Comparison of ENCODE assay signal across 11 cellular contexts in genomic region chr3:44993471-44994205, GRCh38. TPM values are rescaled to one million over a fixed set of nuclear protein-coding genes. Genes with fewer than 3 reads are reported as not detected.
DNase-seq lines count a peak whose midpoint lies in the region; ATAC-seq and TF ChIP-seq lines count a peak whose summit lies in the region.
"Had no signal": no experiment of that assay in that cellular context is flagged by ENCODE, and none has a peak within 500 bp of the region (broad histone marks: within the 10 kb centered on the region; RNA-seq: fewer than 3 reads in every experiment).

No MANE protein-coding gene starts in this region.

- CTCF ChIA-PET in A673 (lab: Charles Lee) = interaction anchor here (1.0 kb wide), 1 partner anchor 16 kb away, joined by 3 read pairs; no protein-coding TSS in a partner anchor

- TF ChIP-seq CTCF in A673 (conservative IDR thresholded peaks at IDR 0.05; ENCODE audit: low read depth, low read length) = no peak
- TF ChIP-seq CTCF in HFFc6 (IDR thresholded peaks at IDR 0.05) = no peak

- no peak overlapping the region for H3K4me3 ChIP-seq in A673 (ENCODE audit: low read depth, low read length, poor library complexity, severe bottlenecking)

- peak overlapping the region; percentile 25 for H3K4me3 Mint-ChIP-seq in HFFc6
- H3K4me3 Mint-ChIP-seq: T-helper 1 cell treated with Interleukin-12 subunit alpha and Interleukin-12 subunit beta and Interleukin-4 antibody, amounts not matched to agents 30 μg/mL and 1 μg/mL, for 36 hours had no signal

- H3K27ac Mint-ChIP-seq in HFFc6 = peak overlapping the region; percentile 86
- H3K27ac Mint-ChIP-seq: T-helper 1 cell treated with Interleukin-12 subunit alpha and Interleukin-12 subunit beta and Interleukin-4 antibody, amounts not matched to agents 30 μg/mL and 1 μg/mL, for 36 hours had no signal

- peak overlapping the region; percentile 47 for H3K27ac ChIP-seq in A673 (ENCODE audit: low read depth, low read length, poor library complexity, severe bottlenecking)
- peak overlapping the region; percentile 24 for H3K27ac ChIP-seq in caudate nucleus (ENCODE audit: low read depth, low read length)

- ATAC-seq in GM21786 (IDR thresholded peaks at IDR 0.05; ENCODE audit: unreplicated experiment) = no peak

- no peaks in the 10 kb centered on the region for H3K27me3 ChIP-seq in A673 (replicated peaks; ENCODE audit: insufficient read depth, low read depth, low read length, poor library complexity)

- no peaks in the 10 kb centered on the region for H3K9me3 Mint-ChIP-seq in HFFc6
- H3K9me3 Mint-ChIP-seq: T-helper 1 cell treated with Interleukin-12 subunit alpha and Interleukin-12 subunit beta and Interleukin-4 antibody, amounts not matched to agents 30 μg/mL and 1 μg/mL, for 36 hours had no signal

- no TSS peak for BruUV-seq in A673 (replicated peaks; lab: Mats Ljungman, UMichigan)

- peaks cover 54% of the 10 kb centered on the region for H3K36me3 ChIP-seq in A673 (ENCODE audit: insufficient read depth, low read length, poor library complexity, severe bottlenecking)

- no peaks in the 10 kb centered on the region for H3K9me3 ChIP-seq in A673 (ENCODE audit: low read depth, low read length, poor library complexity, severe bottlenecking)

- intact Hi-C loops in A673 (cut with micrococcal nuclease; ENCODE audit: unreplicated experiment) = no loop called here

- H3K4me1 Mint-ChIP-seq in HFFc6 (ENCODE audit: low read depth) = peaks cover 63% of the 10 kb centered on the region

- DNase-seq in A673 (ENCODE audit: low spot score) (no peak), HFFc6 (peak; percentile 85), caudate nucleus (lab: John Stamatoyannopoulos, UW) (no peak), left kidney (ENCODE audit: low read depth, low spot score) (peak; percentile 50), OCI-M2 (lab: John Stamatoyannopoulos, UW; ENCODE audit: unreplicated experiment) (no peak), NCI-H2171 (lab: John Stamatoyannopoulos, UW) (no peak)
- DNase-seq in activated naive CD4-positive, alpha-beta T cell (lab: John Stamatoyannopoulos, UW) = no peak
- DNase-seq: activated gamma-delta T cell treated with Interleukin-2 at 50 U/mL for 16 hours, NCI-H1105 treated with DMSO at 0.1 percent for 48 hours had no signal

- H3K27me3 Mint-ChIP-seq in HFFc6 (ENCODE audit: insufficient read depth) = no peaks in the 10 kb centered on the region

- POLR2A ChIA-PET in A673 (lab: Charles Lee; ENCODE audit: low non-redundant PET) = no interaction called here

- peaks cover 28% of the 10 kb centered on the region for H3K36me3 Mint-ChIP-seq in HFFc6 (ENCODE audit: low read depth)

- H3K4me1 ChIP-seq in A673 (ENCODE audit: insufficient read depth, low read length, poor library complexity, severe bottlenecking) = peaks cover 44% of the 10 kb centered on the region

RNA-seq across cellular contexts. Expression of gene EXOSC7, which starts 17.6 kb away (rescaled TPM):
- 47.4 and 57.3 TPM in 2 replicates for total RNA-seq in A673 (2021)
- total RNA-seq in HFFc6 (2021; fragmentation: NEBNext Ultra II Directional; extraction: Animal tissue kit (Norgen Biotek cat#: 25700)) = 10 to 100 TPM; 41.0 to 54.1 (median 47.9) TPM

RNA-seq across cellular contexts. Expression of gene ZDHHC3, which starts 17.7 kb away (rescaled TPM):
- total RNA-seq in A673 (2021) = 94.7 and 95.2 TPM in 2 replicates
- total RNA-seq in HFFc6 (2021; fragmentation: NEBNext Ultra II Directional; extraction: Animal tissue kit (Norgen Biotek cat#: 25700)) = 10 to 100 TPM; 55.5 to 74.7 (median 64.4) TPM

RNA-seq across cellular contexts. Expression of gene CLEC3B, which starts 32.5 kb away (rescaled TPM):
- total RNA-seq in A673 (2021) = 0.81 and 1.0 TPM in 2 replicates
- total RNA-seq in HFFc6 (2021; fragmentation: NEBNext Ultra II Directional; extraction: Animal tissue kit (Norgen Biotek cat#: 25700)) = 1 to 10 TPM in 5 of 6 experiments, under 1 TPM in 1; 1.00 to 1.9 (median 1.2) TPM

Comparison
In these comparisons a context has a peak if more than half of its experiments do, and no peak if none do; other contexts are left out.
1. DNase-seq: peak in HFFc6 (single experiment) and left kidney (single experiment); none in A673 (single experiment), caudate nucleus (0 of 61), OCI-M2 (single experiment), NCI-H2171 (single experiment) and activated naive CD4-positive, alpha-beta T cell (0 of 4).